In the genomic region with DNA sequence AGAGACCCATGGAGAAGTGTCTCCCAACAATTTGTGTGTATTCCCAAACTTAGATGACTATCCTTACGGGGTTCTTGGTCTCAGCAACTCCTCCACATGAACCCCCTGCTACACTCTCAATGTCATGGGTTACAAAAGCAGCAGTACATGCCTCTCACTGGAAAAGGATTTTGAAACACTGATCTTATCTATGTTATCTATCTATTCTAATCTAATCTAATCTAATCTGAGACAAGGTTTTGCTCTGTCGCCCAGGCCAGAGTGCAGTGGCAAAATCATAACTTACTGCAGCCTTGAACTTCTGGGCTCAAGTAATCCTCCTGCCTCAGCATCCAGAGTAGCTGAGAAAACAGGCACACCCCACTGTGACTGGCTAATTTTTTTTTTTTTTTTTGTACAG, we compare ENCODE assay signal across 12 cellular contexts. TPM values are rescaled to one million over a fixed set of nuclear protein-coding genes. Genes with fewer than 3 reads are reported as not detected.
A peak's percentile ranks its signal among the peaks of the same experiment; 100 is the strongest.
DNase-seq lines count a peak whose midpoint lies in the region; ATAC-seq and TF ChIP-seq lines count a peak whose summit lies in the region.
"Had no signal": no experiment of that assay in that cellular context is flagged by ENCODE, and none has a peak within 500 bp of the region (broad histone marks: within the 10 kb centered on the region; RNA-seq: fewer than 3 reads in every experiment).

No MANE protein-coding gene starts in this region.

- H3K4me3 Mint-ChIP-seq in naive thymus-derived CD8-positive, alpha-beta T cell, result peak overlapping the region in 8 of 10 donors; percentile 3 to 70 (median 46)

- peak; percentile 10 for ATAC-seq in GM18909 (IDR thresholded peaks at IDR 0.05; ENCODE audit: poor library complexity, unreplicated experiment)
- peak; percentile 3 for ATAC-seq in HG03159 (IDR thresholded peaks at IDR 0.05; ENCODE audit: unreplicated experiment)
- no peak for ATAC-seq in naive thymus-derived CD8-positive, alpha-beta T cell
- ATAC-seq in mucosa of descending colon, result no peak
- ATAC-seq: HCT116, sciatic nerve had no signal

- POLR2A ChIA-PET in naive thymus-derived CD8-positive, alpha-beta T cell (lab: Charles Lee), result no interaction called here

- H3K4me1 ChIP-seq in adipocyte (ENCODE audit: control insufficient read depth, insufficient read depth, low read length), result peaks cover 18% of the 10 kb centered on the region
- H3K4me1 ChIP-seq in mucosa of descending colon (ENCODE audit: low read depth), result no peaks in the 10 kb centered on the region

- intact Hi-C loops in mucosa of descending colon (cut with DNase I, micrococcal nuclease), result no loop called here

- peaks cover 12 to 44% (median 35%) of the 10 kb centered on the region in 4 donors for H3K4me1 Mint-ChIP-seq in naive thymus-derived CD8-positive, alpha-beta T cell

- no peak for TF ChIP-seq CTCF in mucosa of descending colon (IDR thresholded peaks at IDR 0.05)

- no peak overlapping the region for H3K9ac ChIP-seq in adipocyte (ENCODE audit: low read length)

- no peaks in the 10 kb centered on the region for H3K36me3 Mint-ChIP-seq in naive thymus-derived CD8-positive, alpha-beta T cell

- H3K9me3 ChIP-seq in adipocyte (ENCODE audit: control insufficient read depth, low read length) (no peaks in the 10 kb centered on the region), mucosa of descending colon (no peaks in the 10 kb centered on the region)
- H3K9me3 ChIP-seq: Peyer's patch had no signal

- peak overlapping the region; percentile 6 to 90 (median 62) for H3K27ac Mint-ChIP-seq in naive thymus-derived CD8-positive, alpha-beta T cell

- H3K9me3 Mint-ChIP-seq in naive thymus-derived CD8-positive, alpha-beta T cell, result no peaks in the 10 kb centered on the region

- H3K36me3 ChIP-seq in adipocyte (ENCODE audit: control insufficient read depth, insufficient read depth, low read length, severe bottlenecking) (no peaks in the 10 kb centered on the region), mucosa of descending colon (ENCODE audit: low read depth) (no peaks in the 10 kb centered on the region)
- H3K36me3 ChIP-seq: Peyer's patch had no signal

- H3K4me3 ChIP-seq in adipocyte (ENCODE audit: low read length) (peak overlapping the region; percentile 42), mucosa of descending colon (no peak overlapping the region)
- H3K4me3 ChIP-seq: Peyer's patch had no signal

- DNase-seq in adipocyte (ENCODE audit: low read depth), result no peak
- DNase-seq in naive thymus-derived CD8-positive, alpha-beta T cell, result no peak
- DNase-seq in mucosa of descending colon, result no peak
- no peak for DNase-seq in NCI-H446 (lab: John Stamatoyannopoulos, UW)
- no peak for DNase-seq in NCI-H1092 (lab: John Stamatoyannopoulos, UW)
- DNase-seq: activated CD4-positive, alpha-beta T cell treated with anti-CD3 and anti-CD28 coated beads, Interleukin-2, amount 50 U/mL, for 1 hour; Peyer's patch; stimulated activated naive CD4-positive, alpha-beta T cell treated with Interleukin-2 at 50 U/mL for 16 hours had no signal

- no peaks in the 10 kb centered on the region for H3K27me3 Mint-ChIP-seq in naive thymus-derived CD8-positive, alpha-beta T cell

- no peaks in the 10 kb centered on the region for H3K27me3 ChIP-seq in adipocyte (replicated peaks; ENCODE audit: control insufficient read depth, insufficient read depth, low read length)
- H3K27me3 ChIP-seq: Peyer's patch had no signal

RNA-seq across cellular contexts. Expression of a gene that starts 19.3 kb away (rescaled TPM):
- total RNA-seq in naive thymus-derived CD8-positive, alpha-beta T cell, result 1 to 10 TPM; 5.0 to 5.4 TPM
- polyA plus RNA-seq in naive thymus-derived CD8-positive, alpha-beta T cell, result 10 to 100 TPM in 1 of 3 donors, 1 to 10 TPM in 2; 5.9 to 13.9 (median 9.6) TPM
- total RNA-seq in mucosa of descending colon, result 10 to 100 TPM in 1 of 3 donors, 1 to 10 TPM in 2; 3.9 to 11.8 (median 4.9) TPM

Comparison
In these comparisons a context has a peak if more than half of its experiments do, and no peak if none do; other contexts are left out.
1. ATAC-seq: peak in GM18909 (single experiment) and HG03159 (single experiment); none in naive thymus-derived CD8-positive, alpha-beta T cell (0 of 2) and mucosa of descending colon (single experiment).